9 cellular contexts compared by ENCODE assay signal in genomic region chr9:96491079-96491879, GRCh38. TPM values are rescaled to one million over a fixed set of nuclear protein-coding genes. Genes with fewer than 3 reads are reported as not detected.
DNase-seq lines count a peak whose midpoint lies in the region; ATAC-seq and TF ChIP-seq lines count a peak whose summit lies in the region.
"Had no signal": no experiment of that assay in that cellular context is flagged by ENCODE, and none has a peak within 500 bp of the region (broad histone marks: within the 10 kb centered on the region; RNA-seq: fewer than 3 reads in every experiment).

No MANE protein-coding gene starts in this region.

- no peak for TF ChIP-seq CTCF in CD8-positive, alpha-beta T cell (IDR thresholded peaks at IDR 0.05)
- TF ChIP-seq CTCF in coronary artery (IDR thresholded peaks at IDR 0.05): no peak
- no peak for TF ChIP-seq CTCF in neural crest cell (conservative IDR thresholded peaks at IDR 0.05)

- H3K36me3 ChIP-seq in CD8-positive, alpha-beta T cell (ENCODE audit: insufficient read depth, low read length): peaks cover 26% of the 10 kb centered on the region

- intact Hi-C loops in CD8-positive, alpha-beta T cell (cut with DNase I, micrococcal nuclease): loop anchor here in 1 of 2 experiments (10.0 kb wide), 1 partner anchor 74 kb away; no protein-coding TSS in a partner anchor

- no peak overlapping the region for H3K4me3 ChIP-seq in CD8-positive, alpha-beta T cell (ENCODE audit: low read depth, low read length)
- no peak overlapping the region for H3K4me3 ChIP-seq in coronary artery

- H3K27ac ChIP-seq in CD8-positive, alpha-beta T cell (ENCODE audit: low read depth, low read length): no peak overlapping the region
- peak overlapping the region; percentile 50 to 61 for H3K27ac ChIP-seq in coronary artery

- no peaks in the 10 kb centered on the region for H3K4me1 ChIP-seq in CD8-positive, alpha-beta T cell (ENCODE audit: insufficient read depth, low read length)

- H3K4me1 Mint-ChIP-seq in CD8-positive, alpha-beta T cell (ENCODE audit: low read depth): peaks cover 9% of the 10 kb centered on the region
- peaks cover 8% of the 10 kb centered on the region for H3K4me1 Mint-ChIP-seq in T-helper 17 cell
- H3K4me1 Mint-ChIP-seq in neural crest cell: peaks cover 5% of the 10 kb centered on the region

- POLR2A ChIA-PET in CD8-positive, alpha-beta T cell (lab: Charles Lee): no interaction called here

- peak overlapping the region; percentile 40 for H3K4me3 Mint-ChIP-seq in CD8-positive, alpha-beta T cell
- H3K4me3 Mint-ChIP-seq in T-helper 17 cell (no peak overlapping the region), neural crest cell (no peak overlapping the region)

- peak; percentile 69 for ATAC-seq in CD8-positive, alpha-beta T cell
- peak; percentile 39 for ATAC-seq in T-helper 17 cell
- ATAC-seq in GM19452 (IDR thresholded peaks at IDR 0.05; ENCODE audit: unreplicated experiment): no peak

- CTCF ChIA-PET in CD8-positive, alpha-beta T cell (lab: Charles Lee): no interaction called here

- DNase-seq in CD8-positive, alpha-beta T cell: peak in 2 of 7 experiments; percentile 11 to 49
- DNase-seq in T-helper 17 cell (no peak), coronary artery (ENCODE audit: low spot score) (no peak), neural crest cell (ENCODE audit: low read depth, low spot score) (no peak), OCI-M2 (lab: John Stamatoyannopoulos, UW; ENCODE audit: unreplicated experiment) (no peak), NCI-H2227 (lab: John Stamatoyannopoulos, UW; ENCODE audit: unreplicated experiment) (no peak), RKO (ENCODE audit: low spot score) (no peak)
- DNase-seq: NCI-H2171 treated with DMSO at 0.1 percent for 48 hours had no signal

- H3K9me3 Mint-ChIP-seq in CD8-positive, alpha-beta T cell: no peaks in the 10 kb centered on the region
- no peaks in the 10 kb centered on the region for H3K9me3 Mint-ChIP-seq in neural crest cell

- peaks cover 51% of the 10 kb centered on the region for H3K36me3 Mint-ChIP-seq in CD8-positive, alpha-beta T cell
- peaks cover 3% of the 10 kb centered on the region for H3K36me3 Mint-ChIP-seq in T-helper 17 cell (ENCODE audit: low read depth)
- H3K36me3 Mint-ChIP-seq in neural crest cell (ENCODE audit: low read depth): peaks cover 10% of the 10 kb centered on the region

- peak overlapping the region; percentile 55 for H3K27ac Mint-ChIP-seq in CD8-positive, alpha-beta T cell
- H3K27ac Mint-ChIP-seq in T-helper 17 cell: peak overlapping the region; percentile 78
- H3K27ac Mint-ChIP-seq in neural crest cell (ENCODE audit: unreplicated experiment): peak overlapping the region; percentile 19

- H3K27me3 ChIP-seq in CD8-positive, alpha-beta T cell (ENCODE audit: insufficient read depth, low read length): no peaks in the 10 kb centered on the region

- H3K9me3 ChIP-seq in CD8-positive, alpha-beta T cell (ENCODE audit: low read length): no peaks in the 10 kb centered on the region
- no peaks in the 10 kb centered on the region for H3K9me3 ChIP-seq in T-helper 17 cell (ENCODE audit: control insufficient read depth, low read length, poor library complexity, severe bottlenecking)

- no peaks in the 10 kb centered on the region for H3K27me3 Mint-ChIP-seq in CD8-positive, alpha-beta T cell (ENCODE audit: low read depth)
- H3K27me3 Mint-ChIP-seq in T-helper 17 cell (no peaks in the 10 kb centered on the region), neural crest cell (ENCODE audit: low read depth) (no peaks in the 10 kb centered on the region)

RNA-seq across cellular contexts. Expression of gene HABP4, which starts 41.3 kb away (rescaled TPM):
- total RNA-seq in CD8-positive, alpha-beta T cell: 10 to 100 TPM; 31.9 to 32.6 TPM
- total RNA-seq in T-helper 17 cell (10 to 100 TPM; 16.6 to 21.3 TPM), neural crest cell (24.2 and 24.7 TPM in 2 replicates)

Comparison
In these comparisons a context has a peak if more than half of its experiments do, and no peak if none do; other contexts are left out.
1. H3K27ac Mint-ChIP-seq: peak in every context shown above with its lines; median percentile 78 in T-helper 17 cell; 55 in CD8-positive, alpha-beta T cell; 19 in neural crest cell.